ENCODE assay signal across 9 cellular contexts in genomic region chr6:170271771-170272314, GRCh38. TPM values are rescaled to one million over a fixed set of nuclear protein-coding genes. Genes with fewer than 3 reads are reported as not detected.
DNase-seq lines count a peak whose midpoint lies in the region; ATAC-seq, FAIRE-seq and TF ChIP-seq lines count a peak whose summit lies in the region.
"Had no signal": no experiment of that assay in that cellular context is flagged by ENCODE, and none has a peak within 500 bp of the region (broad histone marks: within the 10 kb centered on the region; RNA-seq: fewer than 3 reads in every experiment).

No MANE protein-coding gene starts in this region.

- H3K9me3 ChIP-seq in colonic mucosa: no peaks in the 10 kb centered on the region
- H3K9me3 ChIP-seq: tibial nerve had no signal

- H3K27ac ChIP-seq in colonic mucosa: no peak overlapping the region
- H3K27ac ChIP-seq: tibial nerve had no signal

- intact Hi-C loops in colonic mucosa (cut with DNase I): no loop called here

- no peaks in the 10 kb centered on the region for H3K36me3 ChIP-seq in colonic mucosa
- H3K36me3 ChIP-seq: tibial nerve had no signal

- ATAC-seq in GM18520 (IDR thresholded peaks at IDR 0.05; ENCODE audit: unreplicated experiment) (peak; percentile 74), HG02943 (IDR thresholded peaks at IDR 0.05; ENCODE audit: low read depth, unreplicated experiment) (peak; percentile 90)

- DNase-seq in T-helper 22 cell (ENCODE audit: low read depth) (peak; percentile 53), colonic mucosa (peak; percentile 56), DMS79 treated with DMSO at 0.1 percent for 48 hours (lab: John Stamatoyannopoulos, UW) (no peak), NCI-H1048 (lab: John Stamatoyannopoulos, UW) (no peak), urothelium cell line (ENCODE audit: low spot score) (no peak)
- DNase-seq in stimulated activated CD8-positive, alpha-beta memory T cell treated with anti-CD3 and anti-CD28 coated beads, Interleukin-12 subunit alpha, Interleukin-12 subunit beta, amount 100 ng/mL, for 24 hours (ENCODE audit: extremely low read depth): peak; percentile 51

- no peaks in the 10 kb centered on the region for H3K27me3 ChIP-seq in colonic mucosa
- H3K27me3 ChIP-seq: tibial nerve had no signal

- no peak overlapping the region for H3K9ac ChIP-seq in colonic mucosa (ENCODE audit: low read depth in 2 of 2, low read length in 2 of 2)

- TF ChIP-seq CTCF in colonic mucosa (IDR thresholded peaks at IDR 0.05): no peak

- peaks cover 3% of the 10 kb centered on the region for H3K4me1 ChIP-seq in colonic mucosa

- no peak overlapping the region for H3K4me3 ChIP-seq in colonic mucosa

- FAIRE-seq in urothelium cell line (lab: Jason Lieb, UNC): no peak

RNA-seq across cellular contexts. Expression of gene DLL1, which starts 19.0 kb away (rescaled TPM):
- 10 to 100 TPM; 16.1 to 26.8 TPM for total RNA-seq in colonic mucosa

RNA-seq across cellular contexts. Expression of gene FAM120B, which starts 34.7 kb away (rescaled TPM):
- 10 to 100 TPM; 25.1 to 28.5 TPM for total RNA-seq in colonic mucosa

Comparison
In these comparisons a context has a peak if more than half of its experiments do, and no peak if none do; other contexts are left out.
1. DNase-seq: peak in T-helper 22 cell (single experiment), colonic mucosa (single experiment) and stimulated activated CD8-positive, alpha-beta memory T cell treated with anti-CD3 and anti-CD28 coated beads, Interleukin-12 subunit alpha, Interleukin-12 subunit beta, amount 100 ng/mL, for 24 hours (single experiment); none in DMS79 treated with DMSO at 0.1 percent for 48 hours (single experiment), NCI-H1048 (single experiment) and urothelium cell line (single experiment).